In the genomic region with DNA sequence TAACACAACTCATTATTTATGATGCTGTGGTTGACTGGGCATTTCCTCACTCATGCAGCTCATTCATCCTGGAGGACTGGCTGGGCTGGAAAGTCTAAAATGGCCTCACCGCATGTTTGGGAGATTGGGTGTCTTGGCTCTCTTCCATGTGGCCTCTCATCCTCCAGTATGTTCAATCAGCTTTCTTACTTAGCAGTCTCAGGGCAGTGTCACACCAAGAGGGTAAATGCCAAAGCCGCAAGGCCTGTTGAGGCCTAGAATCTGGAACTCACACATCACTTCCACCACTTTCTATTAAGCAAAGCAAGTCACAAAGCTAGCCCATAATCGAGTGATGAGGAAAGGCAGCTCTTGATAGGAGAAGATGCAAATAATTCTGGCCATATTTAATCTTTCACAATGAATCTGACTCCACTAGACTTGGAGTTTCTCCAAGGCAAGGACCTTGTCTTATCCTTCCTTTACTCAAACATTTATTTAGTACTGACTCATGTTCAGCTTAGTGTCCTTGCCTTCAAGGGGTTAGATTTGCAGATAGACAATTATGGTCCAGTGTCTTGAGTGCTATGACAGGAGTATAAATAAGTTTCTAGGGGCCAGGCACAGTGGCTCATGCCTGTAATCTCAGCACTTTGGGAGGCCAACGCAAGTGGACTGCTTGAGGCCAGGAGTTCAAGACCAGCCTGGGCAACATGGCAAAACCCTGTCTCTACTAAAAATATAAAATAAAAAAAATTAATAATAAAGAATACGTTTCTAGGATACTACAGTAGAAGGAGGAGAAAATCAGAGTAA, we compare ENCODE assay signal across 18 cellular contexts. TPM values are rescaled to one million over a fixed set of nuclear protein-coding genes. Genes with fewer than 3 reads are reported as not detected.
DNase-seq lines count a peak whose midpoint lies in the region; ATAC-seq and TF ChIP-seq lines count a peak whose summit lies in the region.
"Had no signal": no experiment of that assay in that cellular context is flagged by ENCODE, and none has a peak within 500 bp of the region (broad histone marks: within the 10 kb centered on the region; RNA-seq: fewer than 3 reads in every experiment).

No MANE protein-coding gene starts in this region.

- intact Hi-C loops in lower lobe of right lung (cut with DNase I) = no loop called here

- no peak overlapping the region for H3K4me3 ChIP-seq in astrocyte of the spinal cord (ENCODE audit: low read depth, low read length)
- no peak overlapping the region for H3K4me3 ChIP-seq in lower lobe of right lung
- H3K4me3 ChIP-seq: BLaER1 treated with 17β-estradiol and CSF1 and Interleukin-3, amounts not matched to agents 10 nM and 100 nM; dorsolateral prefrontal cortex; thyroid gland had no signal

- no peak overlapping the region for H3K27ac ChIP-seq in lower lobe of right lung
- H3K27ac ChIP-seq: BLaER1 treated with 17β-estradiol and CSF1 and Interleukin-3, amounts not matched to agents 10 nM and 100 nM; thyroid gland had no signal

- ATAC-seq in lower lobe of right lung = no peak
- ATAC-seq: activated T-cell treated with anti-CD3 and anti-CD28 coated beads, Interleukin-2, amount 50 U/mL, for 4 hours; HepG2 had no signal

- H3K9me3 ChIP-seq in lower lobe of right lung = no peaks in the 10 kb centered on the region
- H3K9me3 ChIP-seq: BLaER1 treated with 17β-estradiol and CSF1 and Interleukin-3, amounts not matched to agents 10 nM and 100 nM; thyroid gland had no signal

- H3K4me1 ChIP-seq in lower lobe of right lung = peaks cover 23% of the 10 kb centered on the region

- H3K36me3 ChIP-seq in lower lobe of right lung = peaks cover 8% of the 10 kb centered on the region

- DNase-seq in AG08396 (ENCODE audit: low spot score) (peak; percentile 80), HS-5 (ENCODE audit: low read depth) (peak; percentile 86), astrocyte of the spinal cord (ENCODE audit: low read depth, low spot score) (peak; percentile 90), iris pigment epithelial cell (ENCODE audit: low read depth) (peak; percentile 88), lower lobe of right lung (no peak), NCI-H69 (lab: John Stamatoyannopoulos, UW) (no peak), OCI-M1 (lab: John Stamatoyannopoulos, UW) (no peak), DMS 273 treated with DMSO at 0.1 percent for 48 hours (lab: John Stamatoyannopoulos, UW) (no peak)
- DNase-seq: activated CD4-positive, alpha-beta T cell treated with anti-CD3 and anti-CD28 coated beads, Interleukin-2, amount 10 ng/mL, durations not matched to agents 7 days and 5 days; activated T-cell treated with anti-CD3 and anti-CD28 coated beads, Interleukin-2, amount 50 U/mL, for 4 hours; dorsolateral prefrontal cortex; glutamatergic neuron; kidney; posterior cingulate gyrus; T-helper 2 cell; thyroid gland had no signal

- in situ Hi-C loops in astrocyte of the spinal cord (cut with HindIII; ENCODE audit: low sequenced_read_pairs) = no loop called here

- no peak for TF ChIP-seq CTCF in astrocyte of the spinal cord (IDR thresholded peaks at IDR 0.05; ENCODE audit: low read depth, low read length)
- no peak for TF ChIP-seq CTCF in lower lobe of right lung (IDR thresholded peaks at IDR 0.05)

- no peaks in the 10 kb centered on the region for H3K27me3 ChIP-seq in lower lobe of right lung (ENCODE audit: low read depth)
- H3K27me3 ChIP-seq: BLaER1 treated with 17β-estradiol and CSF1 and Interleukin-3, amounts not matched to agents 10 nM and 100 nM; dorsolateral prefrontal cortex; thyroid gland had no signal

RNA-seq across cellular contexts. Expression of a gene that starts 45.1 kb away (rescaled TPM):
- 22.6 TPM for total RNA-seq in lower lobe of right lung

RNA-seq across cellular contexts. Expression of a gene that starts 45.4 kb away (rescaled TPM):
- total RNA-seq in lower lobe of right lung = 14.5 TPM
- total RNA-seq: HepG2 had no signal

Comparison
In these comparisons a context has a peak if more than half of its experiments do, and no peak if none do; other contexts are left out.
1. DNase-seq: peak in AG08396 (single experiment), HS-5 (single experiment), astrocyte of the spinal cord (single experiment) and iris pigment epithelial cell (single experiment); none in lower lobe of right lung (single experiment), NCI-H69 (single experiment), OCI-M1 (single experiment) and DMS 273 treated with DMSO at 0.1 percent for 48 hours (single experiment).